17 cellular contexts compared by ENCODE assay signal in the genomic region with DNA sequence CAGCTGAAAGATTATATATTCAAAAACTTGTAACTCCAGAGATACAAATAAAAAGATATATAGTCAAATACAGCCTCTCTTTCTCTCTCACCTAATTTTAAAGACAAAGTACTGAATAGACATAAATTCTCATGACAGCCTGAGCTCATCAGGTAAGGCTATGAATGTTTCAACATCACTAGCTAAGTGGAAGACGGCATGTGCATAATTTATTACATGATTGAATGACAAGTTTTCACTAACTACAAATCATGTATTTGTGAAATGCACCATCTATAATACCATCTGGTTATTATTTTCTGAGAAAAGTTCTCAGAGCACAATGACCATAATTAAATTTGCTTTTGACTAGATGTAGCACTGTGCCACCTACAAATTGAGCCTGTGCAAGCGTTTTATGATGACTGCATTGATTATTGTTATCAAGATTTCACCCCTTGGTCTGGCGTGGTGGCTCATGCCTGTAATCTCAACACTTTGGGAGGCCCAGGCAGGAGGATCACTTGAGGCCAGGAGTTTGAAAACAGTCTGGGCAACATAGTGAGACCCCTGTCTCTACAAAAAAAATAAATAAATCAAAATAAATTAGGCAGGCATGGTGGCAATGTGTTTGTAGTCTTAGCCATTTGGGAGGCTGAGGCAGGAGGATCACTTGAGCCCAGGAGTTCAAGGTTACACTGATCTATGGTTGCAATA.
"Had no signal": no experiment of that assay in that cellular context is flagged by ENCODE, and none has a peak within 500 bp of the region (broad histone marks: within the 10 kb centered on the region; RNA-seq: fewer than 3 reads in every experiment).

No MANE protein-coding gene starts in this region.

- H3K27ac Mint-ChIP-seq: activated CD8-positive, alpha-beta memory T cell treated with anti-CD3 and anti-CD28 coated beads, Interleukin-2, amount 10 ng/mL, durations not matched to agents 7 days and 5 days had no signal

- H3K36me3 ChIP-seq: adrenal gland, neutrophil, vagina had no signal

- ATAC-seq: activated CD4-positive, CD25-positive, alpha-beta regulatory T cell treated with anti-CD3 and anti-CD28 coated beads, Interleukin-2, amount 50 U/mL, for 24 hours; activated CD8-positive, alpha-beta memory T cell treated with anti-CD3 and anti-CD28 coated beads, Interleukin-2, amount 10 ng/mL, durations not matched to agents 7 days and 5 days; stimulated activated naive CD8-positive, alpha-beta T cell treated with anti-CD3 and anti-CD28 coated beads, Interleukin-15, Interleukin-2, amounts not matched to agents 100 U/mL and 50 U/mL, for 24 hours had no signal

- H3K4me1 Mint-ChIP-seq: activated CD8-positive, alpha-beta memory T cell treated with anti-CD3 and anti-CD28 coated beads, Interleukin-2, amount 10 ng/mL, durations not matched to agents 7 days and 5 days; naive B cell had no signal

- H3K27ac ChIP-seq: adrenal gland, coronary artery, neutrophil, transverse colon, vagina had no signal

- H3K27me3 Mint-ChIP-seq: activated CD8-positive, alpha-beta memory T cell treated with anti-CD3 and anti-CD28 coated beads, Interleukin-2, amount 10 ng/mL, durations not matched to agents 7 days and 5 days; naive B cell had no signal

- H3K27me3 ChIP-seq: adrenal gland, heart left ventricle, neutrophil, transverse colon, vagina had no signal

- DNase-seq: activated CD4-positive, alpha-beta T cell treated with anti-CD3 and anti-CD28 coated beads, Interleukin-2, amount 50 U/mL, for 48 hours; activated CD8-positive, alpha-beta memory T cell treated with anti-CD3 and anti-CD28 coated beads, Interleukin-2, amount 10 ng/mL, durations not matched to agents 7 days and 5 days; activated naive CD4-positive, alpha-beta T cell treated with anti-CD3 and anti-CD28 coated beads, Interleukin-2, amount 50 U/mL, for 16 hours; activated T-cell treated with anti-CD3 and anti-CD28 coated beads, Interleukin-2, amount 50 U/mL, for 1 hour; effector CD8-positive, alpha-beta T cell; heart left ventricle; naive B cell; stimulated activated naive CD8-positive, alpha-beta T cell treated with anti-CD3 and anti-CD28 coated beads, Interleukin-15, Interleukin-2, amounts not matched to agents 100 U/mL and 50 U/mL, for 24 hours; T-helper 9 cell; transverse colon had no signal

- H3K9me3 Mint-ChIP-seq: naive B cell had no signal

- H3K4me3 ChIP-seq: adrenal gland, coronary artery, heart left ventricle, lung, skin epidermis, transverse colon, vagina had no signal

- H3K4me1 ChIP-seq: transverse colon had no signal

- H3K4me3 Mint-ChIP-seq: activated CD8-positive, alpha-beta memory T cell treated with anti-CD3 and anti-CD28 coated beads, Interleukin-2, amount 10 ng/mL, durations not matched to agents 7 days and 5 days; naive B cell had no signal

- H3K36me3 Mint-ChIP-seq: activated CD8-positive, alpha-beta memory T cell treated with anti-CD3 and anti-CD28 coated beads, Interleukin-2, amount 10 ng/mL, durations not matched to agents 7 days and 5 days had no signal

- H3K9me3 ChIP-seq: adrenal gland, heart left ventricle, neutrophil, transverse colon, vagina had no signal
